19 cellular contexts compared by ENCODE assay signal in genomic region chr15:39667382-39668127, GRCh38.
DNase-seq lines count a peak whose midpoint lies in the region; ATAC-seq and TF ChIP-seq lines count a peak whose summit lies in the region.
"Had no signal": no experiment of that assay in that cellular context is flagged by ENCODE, and none has a peak within 500 bp of the region (broad histone marks: within the 10 kb centered on the region; RNA-seq: fewer than 3 reads in every experiment).

No MANE protein-coding gene starts in this region.

- H3K9me3 ChIP-seq in WERI-Rb-1 (ENCODE audit: severe bottlenecking) = no peaks in the 10 kb centered on the region
- no peaks in the 10 kb centered on the region for H3K9me3 ChIP-seq in iPS-20b (ENCODE audit: insufficient read depth, low read depth, low read length)
- H3K9me3 ChIP-seq: heart right ventricle, thyroid gland had no signal

- peaks cover 41% of the 10 kb centered on the region for H3K4me1 Mint-ChIP-seq in HFFc6 (ENCODE audit: low read depth)

- H3K27ac Mint-ChIP-seq in HFFc6 = peak overlapping the region; percentile 34; the same call in 1 of the 2 replicates

- TF ChIP-seq CTCF in HFFc6 (IDR thresholded peaks at IDR 0.05) = no peak
- TF ChIP-seq CTCF in WERI-Rb-1 (IDR thresholded peaks at IDR 0.05; ENCODE audit: low read depth, low read length) = no peak

- H3K27me3 Mint-ChIP-seq in HFFc6 (ENCODE audit: insufficient read depth) = peaks cover 1% of the 10 kb centered on the region; the same call in 1 of the 2 replicates

- H3K4me3 ChIP-seq in WERI-Rb-1 (ENCODE audit: low read depth, low read length) (no peak overlapping the region), iPS-20b (ENCODE audit: low read length) (no peak overlapping the region), rectal smooth muscle tissue (ENCODE audit: low read length) (no peak overlapping the region)
- H3K4me3 ChIP-seq: heart right ventricle, thyroid gland had no signal

- no peak overlapping the region for H3K4me3 Mint-ChIP-seq in HFFc6
- H3K4me3 Mint-ChIP-seq: neural crest cell had no signal

- peaks cover 23% of the 10 kb centered on the region for H3K27me3 ChIP-seq in WERI-Rb-1 (ENCODE audit: insufficient read depth, low read depth, severe bottlenecking)
- H3K27me3 ChIP-seq in iPS-20b (ENCODE audit: insufficient read depth, low read length) = no peaks in the 10 kb centered on the region
- no peaks in the 10 kb centered on the region for H3K27me3 ChIP-seq in rectal smooth muscle tissue (ENCODE audit: control insufficient read depth, insufficient read depth, low read length)
- H3K27me3 ChIP-seq: heart right ventricle, thyroid gland had no signal

- no peak overlapping the region for H3K9ac ChIP-seq in iPS-20b (ENCODE audit: low read depth, low read length)
- H3K9ac ChIP-seq in rectal smooth muscle tissue (ENCODE audit: low read length) = peak overlapping the region; percentile 29

- no peak for ATAC-seq in GM18858 (IDR thresholded peaks at IDR 0.05; ENCODE audit: unreplicated experiment)
- ATAC-seq: heart right ventricle had no signal

- H3K4me1 ChIP-seq in iPS-20b (ENCODE audit: insufficient read depth, low read length) = peaks cover 30% of the 10 kb centered on the region; the same call in 1 of the 2 replicates
- H3K4me1 ChIP-seq in rectal smooth muscle tissue (ENCODE audit: control insufficient read depth, insufficient read depth, low read length) = peaks cover 9% of the 10 kb centered on the region

- no peaks in the 10 kb centered on the region; the same call in 1 of the 2 replicates for H3K36me3 Mint-ChIP-seq in HFFc6 (ENCODE audit: low read depth)

- H3K9me3 Mint-ChIP-seq in HFFc6 = no peaks in the 10 kb centered on the region
- H3K9me3 Mint-ChIP-seq: neural crest cell had no signal

- DNase-seq in HFFc6 = no peak
- DNase-seq in WERI-Rb-1 = peak; percentile 77
- no peak for DNase-seq in dedifferentiated amniotic fluid mesenchymal stem cell (ENCODE audit: extremely low spot score)
- DNase-seq in NCI-H1048 (lab: John Stamatoyannopoulos, UW) = no peak
- no peak for DNase-seq in activated CD8-positive, alpha-beta memory T cell treated with anti-CD3 and anti-CD28 coated beads, Interleukin-2, amount 50 U/mL, for 48 hours
- DNase-seq: activated CD4-positive, alpha-beta T cell treated with anti-CD3 and anti-CD28 coated beads, Interleukin-2, amount 50 U/mL, for 1 hour; activated gamma-delta T cell treated with Interleukin-2 at 50 U/mL for 16 hours; central memory CD4-positive, alpha-beta T cell; GOT3; heart right ventricle; mammary epithelial cell; NCI-H524; stimulated activated naive CD4-positive, alpha-beta T cell treated with Interleukin-2 at 50 U/mL for 16 hours; thyroid gland had no signal

- H3K27ac ChIP-seq in WERI-Rb-1 (no peak overlapping the region), iPS-20b (ENCODE audit: low read length) (peak overlapping the region; percentile 26), rectal smooth muscle tissue (ENCODE audit: low read depth, low read length) (no peak overlapping the region)
- H3K27ac ChIP-seq: heart right ventricle, RWPE1 had no signal

- H3K36me3 ChIP-seq in WERI-Rb-1 = no peaks in the 10 kb centered on the region
- H3K36me3 ChIP-seq in iPS-20b (ENCODE audit: insufficient read depth, low read depth, low read length) = no peaks in the 10 kb centered on the region
- no peaks in the 10 kb centered on the region for H3K36me3 ChIP-seq in rectal smooth muscle tissue (ENCODE audit: control insufficient read depth, insufficient read depth, low read length)
- H3K36me3 ChIP-seq: heart right ventricle, thyroid gland had no signal
